12 cellular contexts compared by ENCODE assay signal in genomic region chr5:72179816-72180440, GRCh38.
A peak's percentile ranks its signal among the peaks of the same experiment; 100 is the strongest.
DNase-seq lines count a peak whose midpoint lies in the region; FAIRE-seq and TF ChIP-seq lines count a peak whose summit lies in the region.
"Had no signal": no experiment of that assay in that cellular context is flagged by ENCODE, and none has a peak within 500 bp of the region (broad histone marks: within the 10 kb centered on the region; RNA-seq: fewer than 3 reads in every experiment).

No MANE protein-coding gene starts in this region.

- H3K79me2 ChIP-seq in astrocyte (ENCODE audit: insufficient read depth, low read length), result peaks cover 88% of the 10 kb centered on the region

- H3K27me3 ChIP-seq in astrocyte (ENCODE audit: insufficient read depth, low read length) (no peaks in the 10 kb centered on the region), small intestine (ENCODE audit: control insufficient read depth in 2 of 2, insufficient read depth in 2 of 2, low read length in 2 of 2) (no peaks in the 10 kb centered on the region)
- H3K27me3 ChIP-seq: colonic mucosa had no signal

- H3K9ac ChIP-seq in astrocyte (ENCODE audit: low read length), result peak overlapping the region; percentile 84

- H2AFZ ChIP-seq in astrocyte (ENCODE audit: low read depth, low read length), result no peak overlapping the region

- H3K4me3 ChIP-seq in astrocyte (ENCODE audit: insufficient read depth, low read depth, low read length) (peak overlapping the region; percentile 31), skeletal muscle cell (ENCODE audit: low read depth, low read length) (peak overlapping the region; percentile 3), small intestine (ENCODE audit: low read depth in 1 of 2, low read length in 2 of 2) (no peak overlapping the region)
- H3K4me3 ChIP-seq: colonic mucosa had no signal

- H4K20me1 ChIP-seq in astrocyte (ENCODE audit: insufficient read depth, low read length), result peaks cover 56% of the 10 kb centered on the region

- H3K4me1 Mint-ChIP-seq in astrocyte (ENCODE audit: low read depth, unreplicated experiment), result peaks cover 32% of the 10 kb centered on the region
- H3K4me1 Mint-ChIP-seq: CD4-positive, CD25-positive, alpha-beta regulatory T cell had no signal

- peaks cover 44% of the 10 kb centered on the region for H3K4me1 ChIP-seq in astrocyte (ENCODE audit: insufficient read depth, low read length)
- H3K4me1 ChIP-seq in small intestine (ENCODE audit: control insufficient read depth in 2 of 2, insufficient read depth in 1 of 2, low read depth in 1 of 2, low read length in 1 of 2), result no peaks in the 10 kb centered on the region
- H3K4me1 ChIP-seq: colonic mucosa had no signal

- peak overlapping the region; percentile 81 for H3K4me2 ChIP-seq in astrocyte (ENCODE audit: low read length)

- peaks cover 20% of the 10 kb centered on the region for H3K36me3 ChIP-seq in astrocyte (ENCODE audit: insufficient read depth, low read length)
- H3K36me3 ChIP-seq in small intestine (ENCODE audit: control insufficient read depth in 2 of 2, insufficient read depth in 2 of 2, low read length in 2 of 2), result peaks cover 0 to 2% of the 10 kb centered on the region in 2 donors
- H3K36me3 ChIP-seq: colonic mucosa had no signal

- no peaks in the 10 kb centered on the region for H3K9me3 Mint-ChIP-seq in astrocyte (ENCODE audit: unreplicated experiment)

- H3K27me3 Mint-ChIP-seq in astrocyte (ENCODE audit: low read depth, unreplicated experiment), result no peaks in the 10 kb centered on the region

- no peak overlapping the region for H3K27ac Mint-ChIP-seq in astrocyte (ENCODE audit: unreplicated experiment)
- H3K27ac Mint-ChIP-seq: CD4-positive, CD25-positive, alpha-beta regulatory T cell had no signal

- FAIRE-seq in astrocyte (lab: Jason Lieb, UNC), result no peak
- FAIRE-seq in small intestine (lab: Jason Lieb, UNC), result no peak

- H3K9me3 ChIP-seq in astrocyte (ENCODE audit: insufficient read depth, low read depth, low read length), result no peaks in the 10 kb centered on the region
- no peaks in the 10 kb centered on the region for H3K9me3 ChIP-seq in small intestine (ENCODE audit: control insufficient read depth, low read depth)
- H3K9me3 ChIP-seq: colonic mucosa had no signal

- TF ChIP-seq CTCF in astrocyte (IDR thresholded peaks at IDR 0.05; ENCODE audit: insufficient read depth, low read depth, low read length) (no peak), GM13976 (IDR thresholded peaks at IDR 0.05; ENCODE audit: borderline replicate concordance, control extremely low read depth, extremely low read depth, insufficient read depth, missing control alignments) (no peak)

- in situ Hi-C loops in GM13976 (cut with MboI; ENCODE audit: low sequenced_read_pairs, unreplicated experiment), result no loop called here

- no peak overlapping the region for H3K4me3 Mint-ChIP-seq in astrocyte (ENCODE audit: unreplicated experiment)
- H3K4me3 Mint-ChIP-seq: CD4-positive, CD25-positive, alpha-beta regulatory T cell had no signal

- peaks cover 29% of the 10 kb centered on the region for H3K36me3 Mint-ChIP-seq in astrocyte (ENCODE audit: low read depth, unreplicated experiment)

- 83 to 86% (median 85%) methylated on average over 11 of the region's 11 CpGs for WGBS in small intestine, 3 donors

- DNase-seq in Daoy (ENCODE audit: low read depth) (peak; percentile 43), astrocyte (ENCODE audit: low read depth) (no peak), globus pallidus (ENCODE audit: low spot score) (peak; percentile 80), skeletal muscle cell (ENCODE audit: low read depth) (no peak), GM13976 (ENCODE audit: low spot score) (no peak), SIG-M5 treated with dmso at 0.1 percent for 504 hours (lab: John Stamatoyannopoulos, UW; ENCODE audit: unreplicated experiment) (no peak), small intestine (no peak)
- no peak for DNase-seq in activated CD4-positive, alpha-beta T cell treated with anti-CD3 and anti-CD28 coated beads for 1 hour
- DNase-seq: activated T-cell treated with anti-CD3 and anti-CD28 coated beads, Interleukin-2, amount 50 U/mL, for 1 hour; CD4-positive, CD25-positive, alpha-beta regulatory T cell; NCI-H82 had no signal

- H3K27ac ChIP-seq in astrocyte (ENCODE audit: low read depth, low read length), result peak overlapping the region; percentile 94
- no peak overlapping the region for H3K27ac ChIP-seq in small intestine (ENCODE audit: low read depth in 1 of 2, low read length in 1 of 2)
- H3K27ac ChIP-seq: colonic mucosa had no signal

Comparison
In these comparisons a context has a peak if more than half of its experiments do, and no peak if none do; other contexts are left out.
1. DNase-seq: peak in Daoy (single experiment) and globus pallidus (single experiment); none in astrocyte (single experiment), skeletal muscle cell (single experiment), GM13976 (single experiment), activated CD4-positive, alpha-beta T cell treated with anti-CD3 and anti-CD28 coated beads for 1 hour (single experiment), SIG-M5 treated with dmso at 0.1 percent for 504 hours (single experiment) and small intestine (single experiment).
2. H3K4me3 ChIP-seq: peak in astrocyte (single experiment) and skeletal muscle cell (single experiment); none in small intestine (0 of 2).